Comparison of ENCODE assay signal across 1 cellular context in genomic region chr16:85773044-85773443, GRCh38.
TF ChIP-seq lines count a peak whose summit lies in the region.

No MANE protein-coding gene starts in this region.

TF ChIP-seq in HepG2, 621 proteins besides CTCF, POLR2A, EP300 and RAD21:
- TF ChIP-seq MAFK (conservative IDR thresholded peaks at IDR 0.05 in 1 of 2, IDR thresholded peaks at IDR 0.05 in 1 of 2; ENCODE audit: low read length in 2 of 2), result peak; percentile 68 to 75; a peak in 3 of 4 replicates
- TF ChIP-seq ZNF567 (CRISPR knock-in tag; IDR thresholded peaks at IDR 0.05; ENCODE audit: borderline replicate concordance), result no peak
- TF ChIP-seq MAFF (IDR thresholded peaks at IDR 0.05; ENCODE audit: low read depth, low read length), result peak; percentile 67; the same call in 1 of the 2 replicates
- no peak for TF ChIP-seq MXD3 (CRISPR knock-in tag; IDR thresholded peaks at IDR 0.05)
- TF ChIP-seq PHF21A (CRISPR knock-in tag; IDR thresholded peaks at IDR 0.05), result no peak
- TF ChIP-seq HNF1B (CRISPR knock-in tag; IDR thresholded peaks at IDR 0.05), result no peak
- TF ChIP-seq RFX3 (CRISPR knock-in tag; IDR thresholded peaks at IDR 0.05), result no peak
